Comparison of ENCODE assay signal across 7 cellular contexts in genomic region chr16:67719048-67719777, GRCh38. TPM values are rescaled to one million over a fixed set of nuclear protein-coding genes. Genes with fewer than 3 reads are reported as not detected.
A peak's percentile ranks its signal among the peaks of the same experiment; 100 is the strongest.
DNase-seq lines count a peak whose midpoint lies in the region; ATAC-seq and TF ChIP-seq lines count a peak whose summit lies in the region.

Gene GFOD2 (minus strand): TSS chr16:67719316. CDS start chr16:67685715, 33,601 bp downstream.

- no peaks in the 10 kb centered on the region for H3K9me3 ChIP-seq in hepatocyte (ENCODE audit: low read depth)

- peaks cover 3% of the 10 kb centered on the region for H4K20me1 ChIP-seq in hepatocyte (ENCODE audit: insufficient read depth, poor library complexity, severe bottlenecking)

- H3K27me3 ChIP-seq in hepatocyte, result peaks cover 12% of the 10 kb centered on the region

- H3K4me3 ChIP-seq in astrocyte of the cerebellum (ENCODE audit: low read depth, low read length) (peak within 1 kb of the TSS; percentile 70), hepatocyte (peak within 1 kb of the TSS; percentile 89)

- under 1% methylated on average over 56 of the region's 59 CpGs for WGBS in hepatocyte (ENCODE audit: low lambda C conversion rate, missing lambda C conversion rate)

- TF ChIP-seq CTCF in astrocyte of the cerebellum (IDR thresholded peaks at IDR 0.05; ENCODE audit: low read depth, low read length, missing control alignments) (no peak), hepatocyte (IDR thresholded peaks at IDR 0.05; ENCODE audit: poor library complexity) (no peak)

- H3K4me2 ChIP-seq in hepatocyte, result peak within 1 kb of the TSS; percentile 88

- DNase-seq in NCI-H2029 (lab: John Stamatoyannopoulos, UW) (peak; percentile 62), T-helper 22 cell (ENCODE audit: low read depth) (peak; percentile 93), astrocyte of the cerebellum (ENCODE audit: low read depth) (peak; percentile 83), hepatocyte (ENCODE audit: low spot score) (peak; percentile 97), retina (peak; percentile 98)

- H2AFZ ChIP-seq in hepatocyte, result peak within 1 kb of the TSS; percentile 77

- H3K27ac ChIP-seq in hepatocyte, result peak within 1 kb of the TSS; percentile 81

- no peaks in the 10 kb centered on the region for H3K36me3 ChIP-seq in hepatocyte (replicated peaks; ENCODE audit: insufficient read depth, low read depth)

- no peaks in the 10 kb centered on the region for H3K9me2 ChIP-seq in hepatocyte (replicated peaks; ENCODE audit: insufficient read depth)

- peaks cover 43% of the 10 kb centered on the region for H3K79me2 ChIP-seq in hepatocyte

- peaks cover 9% of the 10 kb centered on the region for H3K4me1 ChIP-seq in hepatocyte (ENCODE audit: insufficient read depth)

- in situ Hi-C loops in astrocyte of the cerebellum (cut with HindIII; ENCODE audit: low sequenced_read_pairs), result loop anchor here (5.0 kb wide), 1 partner anchor 103 kb away; no protein-coding TSS in a partner anchor

- ATAC-seq in GM18502 (IDR thresholded peaks at IDR 0.05; ENCODE audit: poor library complexity, unreplicated experiment), result peak; percentile 89
- ATAC-seq in HG02973 (IDR thresholded peaks at IDR 0.05; ENCODE audit: unreplicated experiment), result peak; percentile 67

RNA-seq across cellular contexts. Expression of gene GFOD2, which starts in this region (rescaled TPM):
- 9.8 and 10.4 TPM in 2 replicates for total RNA-seq in hepatocyte
- 7.5 and 12.4 TPM in 2 replicates for polyA plus RNA-seq in hepatocyte

Comparison
In these comparisons a context has a peak if more than half of its experiments do, and no peak if none do; other contexts are left out.
1. Peak in every context shown above with its lines: DNase-seq, ATAC-seq, H3K4me3 ChIP-seq and H3K27ac ChIP-seq.